Comparison of ENCODE assay signal across 15 cellular contexts in genomic region chr5:17265041-17265440, GRCh38. TPM values are rescaled to one million over a fixed set of nuclear protein-coding genes. Genes with fewer than 3 reads are reported as not detected.
A peak's percentile ranks its signal among the peaks of the same experiment; 100 is the strongest.
DNase-seq lines count a peak whose midpoint lies in the region; ATAC-seq and TF ChIP-seq lines count a peak whose summit lies in the region.
"Had no signal": no experiment of that assay in that cellular context is flagged by ENCODE, and none has a peak within 500 bp of the region (broad histone marks: within the 10 kb centered on the region; RNA-seq: fewer than 3 reads in every experiment).

No MANE protein-coding gene starts in this region.

- H3K14ac ChIP-seq in IMR-90 (replicated peaks; ENCODE audit: low read depth, low read length), result no peak overlapping the region

- WGBS in IMR-90 (ENCODE audit: extremely low coverage in 2 of 2, insufficient read length in 1 of 2), 2 experiments, result no CpG with 5 or more reads among the region's 2 CpGs
- 94 to 100% (median 96%) methylated on average over 2 of the region's 2 CpGs for WGBS in stomach, 5 donors

- no peak for TF ChIP-seq POLR2A in IMR-90 (IDR thresholded peaks at IDR 0.05; ENCODE audit: low read depth, low read length)
- no peak for TF ChIP-seq POLR2A in stomach (IDR thresholded peaks at IDR 0.05)

- ATAC-seq in IMR-90 (ENCODE audit: low read depth) (no peak), GM18870 (IDR thresholded peaks at IDR 0.05; ENCODE audit: unreplicated experiment) (no peak)
- no peak for ATAC-seq in activated CD8-positive, alpha-beta T cell treated with anti-CD3 and anti-CD28 coated beads for 36 hours
- ATAC-seq: GM23338 had no signal

- no peak overlapping the region for H2BK5ac ChIP-seq in IMR-90 (ENCODE audit: low read depth, low read length, poor library complexity, severe bottlenecking)

- H3K9me3 Mint-ChIP-seq in glutamatergic neuron (ENCODE audit: unreplicated experiment), result peaks cover 9% of the 10 kb centered on the region
- H3K9me3 Mint-ChIP-seq in activated CD8-positive, alpha-beta T cell treated with anti-CD3 and anti-CD28 coated beads for 36 hours, result no peaks in the 10 kb centered on the region
- H3K9me3 Mint-ChIP-seq: GM23338 had no signal

- H2AFZ ChIP-seq in IMR-90 (replicated peaks; ENCODE audit: low read length, poor library complexity) (no peak overlapping the region), OCI-LY3 (ENCODE audit: low read depth, low read length) (no peak overlapping the region)
- H2AFZ ChIP-seq: GM23338 had no signal

- H3K4me3 Mint-ChIP-seq in glutamatergic neuron (ENCODE audit: unreplicated experiment), result peak overlapping the region; percentile 28
- no peak overlapping the region for H3K4me3 Mint-ChIP-seq in activated CD8-positive, alpha-beta T cell treated with anti-CD3 and anti-CD28 coated beads for 36 hours
- H3K4me3 Mint-ChIP-seq: CD8-positive, alpha-beta memory T cell; GM23338 had no signal

- no peaks in the 10 kb centered on the region for H3K9me3 ChIP-seq in IMR-90 (ENCODE audit: control insufficient read depth, insufficient read depth, low read length)
- peaks cover 6% of the 10 kb centered on the region for H3K9me3 ChIP-seq in OCI-LY3 (ENCODE audit: insufficient read depth, low read length)
- H3K9me3 ChIP-seq in stomach, result no peaks in the 10 kb centered on the region
- H3K9me3 ChIP-seq: Caco-2 had no signal

- H3K4me3 ChIP-seq in IMR-90 (ENCODE audit: insufficient read depth, low read depth, low read length), result no peak overlapping the region
- peak overlapping the region; percentile 71 for H3K4me3 ChIP-seq in OCI-LY3 (ENCODE audit: low read length)
- no peak overlapping the region for H3K4me3 ChIP-seq in stomach
- H3K4me3 ChIP-seq: BLaER1, GM23338 had no signal

- H2AK5ac ChIP-seq in IMR-90 (ENCODE audit: low read depth, low read length), result no peak overlapping the region

- H4K20me1 ChIP-seq in IMR-90 (ENCODE audit: insufficient read depth, low read length), result peaks cover 84% of the 10 kb centered on the region
- H4K20me1 ChIP-seq in OCI-LY3 (ENCODE audit: insufficient read depth, low read length), result peaks cover 51% of the 10 kb centered on the region
- H4K20me1 ChIP-seq: BLaER1 had no signal

- no peak overlapping the region for H3K56ac ChIP-seq in IMR-90 (ENCODE audit: extremely low read depth, insufficient read depth, low read length)

- H3K27ac Mint-ChIP-seq in glutamatergic neuron (ENCODE audit: unreplicated experiment), result no peak overlapping the region
- no peak overlapping the region for H3K27ac Mint-ChIP-seq in activated CD8-positive, alpha-beta T cell treated with anti-CD3 and anti-CD28 coated beads for 36 hours
- H3K27ac Mint-ChIP-seq: CD8-positive, alpha-beta memory T cell; GM23338 had no signal

- H2BK120ac ChIP-seq in IMR-90 (ENCODE audit: low read depth, low read length), result no peak overlapping the region

- H3K27me3 ChIP-seq in IMR-90 (ENCODE audit: control insufficient read depth, insufficient read depth, low read length) (no peaks in the 10 kb centered on the region), OCI-LY3 (ENCODE audit: low read depth, low read length) (no peaks in the 10 kb centered on the region), stomach (no peaks in the 10 kb centered on the region)
- H3K27me3 ChIP-seq: BLaER1 had no signal

- no peak overlapping the region for H2AK9ac ChIP-seq in IMR-90 (replicated peaks; ENCODE audit: low read depth, low read length, poor library complexity)

- no peak overlapping the region for H4K5ac ChIP-seq in IMR-90 (ENCODE audit: low read depth, low read length)

- H3K4me1 ChIP-seq in IMR-90 (ENCODE audit: control insufficient read depth, insufficient read depth, low read length) (peaks cover 8% of the 10 kb centered on the region), OCI-LY3 (ENCODE audit: low read length) (peaks cover 72% of the 10 kb centered on the region), stomach (no peaks in the 10 kb centered on the region)
- H3K4me1 ChIP-seq: BLaER1, Caco-2 had no signal

- in situ Hi-C loops in IMR-90 (cut with MboI; ENCODE audit: low sequenced_read_pairs), result no loop called here

- no peak for TF ChIP-seq EP300 in stomach (IDR thresholded peaks at IDR 0.05)

- intact Hi-C loops in IMR-90 (cut with micrococcal nuclease) (no loop called here), stomach (cut with DNase I; ENCODE audit: low total_unique reads) (no loop called here)
- intact Hi-C loops in activated CD8-positive, alpha-beta T cell treated with anti-CD3 and anti-CD28 coated beads for 36 hours (cut with micrococcal nuclease), result no loop called here

- H2BK15ac ChIP-seq in IMR-90 (ENCODE audit: low read depth, low read length), result no peak overlapping the region

- H3K36me3 ChIP-seq in IMR-90 (ENCODE audit: control insufficient read depth, insufficient read depth, low read length) (peaks cover 15% of the 10 kb centered on the region), OCI-LY3 (replicated peaks; ENCODE audit: low read depth, low read length) (peaks cover 37% of the 10 kb centered on the region), stomach (no peaks in the 10 kb centered on the region)

- H2BK20ac ChIP-seq in IMR-90 (ENCODE audit: low read depth, low read length), result no peak overlapping the region

- H3K4ac ChIP-seq in IMR-90 (ENCODE audit: low read depth, low read length), result no peak overlapping the region

- no peak for TF ChIP-seq RAD21 in IMR-90 (IDR thresholded peaks at IDR 0.05; ENCODE audit: low read length)

- peaks cover 16% of the 10 kb centered on the region for H3K27me3 Mint-ChIP-seq in glutamatergic neuron (ENCODE audit: unreplicated experiment)
- no peaks in the 10 kb centered on the region for H3K27me3 Mint-ChIP-seq in activated CD8-positive, alpha-beta T cell treated with anti-CD3 and anti-CD28 coated beads for 36 hours

- H4K8ac ChIP-seq in IMR-90 (ENCODE audit: low read depth in 2 of 2, low read length in 2 of 2), result no peak overlapping the region

- no TSS peak for BruUV-seq in IMR-90 (replicated peaks; lab: Mats Ljungman, UMichigan)

- peaks cover 35 to 77% of the 10 kb centered on the region in 2 experiments for H3K79me1 ChIP-seq in IMR-90 (ENCODE audit: low read depth in 1 of 2, low read length in 2 of 2)

- no peaks in the 10 kb centered on the region for H3K36me3 Mint-ChIP-seq in glutamatergic neuron (ENCODE audit: unreplicated experiment)
- H3K36me3 Mint-ChIP-seq in activated CD8-positive, alpha-beta T cell treated with anti-CD3 and anti-CD28 coated beads for 36 hours (ENCODE audit: low read depth), result no peaks in the 10 kb centered on the region

- peaks cover 100% of the 10 kb centered on the region for H3K79me2 ChIP-seq in OCI-LY3 (ENCODE audit: low read length)

- H3K27ac ChIP-seq in IMR-90 (ENCODE audit: insufficient read depth, low read length), result no peak overlapping the region
- peak overlapping the region; percentile 92 for H3K27ac ChIP-seq in OCI-LY3 (ENCODE audit: low read length)
- H3K27ac ChIP-seq in stomach, result no peak overlapping the region
- H3K27ac ChIP-seq: BLaER1 had no signal

- no peak overlapping the region for H3K23ac ChIP-seq in IMR-90 (ENCODE audit: low read depth, low read length)

- H3K18ac ChIP-seq in IMR-90 (ENCODE audit: low read depth, low read length), result no peak overlapping the region

- TF ChIP-seq CTCF in IMR-90 (conservative IDR thresholded peaks at IDR 0.05; ENCODE audit: low read depth, low read length), result no peak
- TF ChIP-seq CTCF in OCI-LY3 (IDR thresholded peaks at IDR 0.05; ENCODE audit: low read depth, low read length), result no peak
- no peak for TF ChIP-seq CTCF in glutamatergic neuron (IDR thresholded peaks at IDR 0.05; ENCODE audit: partially characterized antibody, unreplicated experiment)
- TF ChIP-seq CTCF in activated CD8-positive, alpha-beta T cell treated with anti-CD3 and anti-CD28 coated beads for 36 hours (IDR thresholded peaks at IDR 0.05), result no peak
- TF ChIP-seq CTCF in stomach (IDR thresholded peaks at IDR 0.05), result no peak

- no peak for DNase-seq in IMR-90
- no peak for DNase-seq in glutamatergic neuron
- no peak for DNase-seq in activated CD8-positive, alpha-beta T cell treated with anti-CD3 and anti-CD28 coated beads for 36 hours
- DNase-seq in HPDE6-E6E7 (ENCODE audit: extremely low spot score), result no peak
- DNase-seq in stomach, result no peak
- DNase-seq: Caco-2; CD8-positive, alpha-beta memory T cell; DMS53; GF-D8; H7 had no signal

- dilution Hi-C loops in IMR-90 (cut with HindIII; ENCODE audit: low sequenced_read_pairs, unreplicated experiment), result no loop called here

- POLR2A ChIA-PET in IMR-90 (lab: Charles Lee; ENCODE audit: unreplicated experiment), result no interaction called here
- POLR2A ChIA-PET in activated CD8-positive, alpha-beta T cell treated with anti-CD3 and anti-CD28 coated beads for 36 hours (lab: Charles Lee), result no interaction called here

- no peak overlapping the region for H4K91ac ChIP-seq in IMR-90 (ENCODE audit: insufficient read depth, low read depth, low read length)

- H3K4me1 Mint-ChIP-seq in glutamatergic neuron (ENCODE audit: low read depth, unreplicated experiment), result peaks cover 73% of the 10 kb centered on the region
- no peaks in the 10 kb centered on the region for H3K4me1 Mint-ChIP-seq in activated CD8-positive, alpha-beta T cell treated with anti-CD3 and anti-CD28 coated beads for 36 hours (ENCODE audit: low read depth)
- H3K4me1 Mint-ChIP-seq: CD8-positive, alpha-beta memory T cell had no signal

- H3K4me2 ChIP-seq in IMR-90 (ENCODE audit: low read depth, low read length), result no peak overlapping the region
- peak overlapping the region; percentile 83 for H3K4me2 ChIP-seq in OCI-LY3 (ENCODE audit: low read length)
- H3K4me2 ChIP-seq: BLaER1, GM23338 had no signal

- no peak overlapping the region for H3K9ac ChIP-seq in IMR-90 (ENCODE audit: low read depth, low read length)
- H3K9ac ChIP-seq in OCI-LY3 (ENCODE audit: low read length), result peak overlapping the region; percentile 64; the same call in 1 of the 2 replicates
- H3K9ac ChIP-seq: BLaER1 had no signal

- peaks cover 7% of the 10 kb centered on the region for H3K9me1 ChIP-seq in IMR-90 (ENCODE audit: insufficient read depth, low read length)

- CTCF ChIA-PET in IMR-90 (lab: Yijun Ruan, JAX), result no interaction called here
- CTCF ChIA-PET in activated CD8-positive, alpha-beta T cell treated with anti-CD3 and anti-CD28 coated beads for 36 hours (lab: Charles Lee), result no interaction called here

TF ChIP-seq in IMR-90, 13 proteins besides CTCF, POLR2A, EP300 and RAD21:
- TF ChIP-seq MAFK (IDR thresholded peaks at IDR 0.05; ENCODE audit: low read depth, low read length) (peak; percentile 57), MXI1 (IDR thresholded peaks at IDR 0.05; ENCODE audit: borderline replicate concordance, low read depth, low read length) (no peak)

RNA-seq across cellular contexts. Expression of gene BASP1, which starts 47.6 kb away (rescaled TPM):
- total RNA-seq in IMR-90 (2012; rRNA removed) (39.6 and 70.5 TPM in 2 replicates), glutamatergic neuron (ENCODE audit: unreplicated experiment) (832 TPM), stomach (10 to 100 TPM in 3 of 5 donors, 1 to 10 TPM in 2; 4.0 to 41.7 (median 15.1) TPM)
- polyA plus RNA-seq in IMR-90 (2012; rRNA removed) (103 and 121 TPM in 2 replicates), stomach (10 to 100 TPM in 2 of 3 donors, 1 to 10 TPM in 1; 8.7 to 60.8 (median 34.6) TPM)
- polyA plus RNA-seq in IMR-90 (2012; cell fraction: cytosol; rRNA removed), result 112 and 166 TPM in 2 replicates
- 48.2 and 69.4 TPM in 2 replicates for polyA plus RNA-seq in IMR-90 (2012; cell fraction: nucleus; rRNA removed; ENCODE audit: low replicate concordance)
- total RNA-seq in activated CD8-positive, alpha-beta T cell treated with anti-CD3 and anti-CD28 coated beads for 36 hours, result under 1 TPM; 0.18 to 0.47 TPM
- total RNA-seq: HT-29 had no signal
- polyA plus RNA-seq: CD8-positive, alpha-beta memory T cell had no signal

Comparison
In these comparisons a context has a peak if more than half of its experiments do, and no peak if none do; other contexts are left out.
1. RNA of gene BASP1, which starts 47.6 kb away (total RNA-seq): 832 TPM in glutamatergic neuron (single experiment); 39.6 to 70.5 TPM in IMR-90, 4.0 to 41.7 TPM in stomach and 0.18 to 0.47 TPM in activated CD8-positive, alpha-beta T cell treated with anti-CD3 and anti-CD28 coated beads for 36 hours; every median in the first group is over 10 times any median in the second.